ENCODE assay signal across 8 cellular contexts in genomic region chr6:53796451-53796780, GRCh38. TPM values are rescaled to one million over a fixed set of nuclear protein-coding genes. Genes with fewer than 3 reads are reported as not detected.
DNase-seq lines count a peak whose midpoint lies in the region; ATAC-seq and TF ChIP-seq lines count a peak whose summit lies in the region.

No MANE protein-coding gene starts in this region.

- H3K4me3 ChIP-seq in AG10803 (ENCODE audit: low read length), result peak overlapping the region; percentile 89
- peak overlapping the region; percentile 82 for H3K4me3 ChIP-seq in Loucy (ENCODE audit: low read length, poor library complexity, severe bottlenecking)
- H3K4me3 ChIP-seq in colonic mucosa, result peak overlapping the region; percentile 80

- peak overlapping the region; percentile 78 for H3K9ac ChIP-seq in Loucy (ENCODE audit: low read depth, low read length, poor library complexity, severe bottlenecking)
- H3K9ac ChIP-seq in colonic mucosa (ENCODE audit: low read depth in 2 of 2, low read length in 2 of 2), result peak overlapping the region; percentile 79 to 91

- intact Hi-C loops in colonic mucosa (cut with DNase I), result loop anchor here (10.0 kb wide), 1 partner anchor 128 kb away; no protein-coding TSS in a partner anchor

- no peaks in the 10 kb centered on the region for H3F3A ChIP-seq in Loucy (ENCODE audit: low read depth)

- H3K36me3 Mint-ChIP-seq in naive thymus-derived CD8-positive, alpha-beta T cell, result no peaks in the 10 kb centered on the region

- peak overlapping the region; percentile 79 for H3K4me2 ChIP-seq in Loucy (ENCODE audit: low read depth, low read length, poor library complexity, severe bottlenecking)

- H3K9me3 ChIP-seq in Loucy (ENCODE audit: insufficient read depth, low read depth, low read length) (no peaks in the 10 kb centered on the region), colonic mucosa (no peaks in the 10 kb centered on the region)

- peaks cover 0 to 9% (median 3%) of the 10 kb centered on the region in 5 donors for H3K27me3 Mint-ChIP-seq in naive thymus-derived CD8-positive, alpha-beta T cell

- no peak for TF ChIP-seq CTCF in AG10803 (conservative IDR thresholded peaks at IDR 0.05; ENCODE audit: low read length)
- no peak for TF ChIP-seq CTCF in Loucy (conservative IDR thresholded peaks at IDR 0.05; ENCODE audit: low read length)
- TF ChIP-seq CTCF in colonic mucosa (IDR thresholded peaks at IDR 0.05), result no peak

- peaks cover 47% of the 10 kb centered on the region for H3K79me2 ChIP-seq in Loucy (ENCODE audit: insufficient read depth, low read length)

- H3K27ac Mint-ChIP-seq in naive thymus-derived CD8-positive, alpha-beta T cell, result peak overlapping the region in 8 of 10 donors; percentile 25 to 88 (median 57)

- peaks cover 22 to 35% (median 28%) of the 10 kb centered on the region in 4 donors for H3K4me1 Mint-ChIP-seq in naive thymus-derived CD8-positive, alpha-beta T cell

- POLR2A ChIA-PET in naive thymus-derived CD8-positive, alpha-beta T cell (lab: Charles Lee), result no interaction called here

- ATAC-seq in naive thymus-derived CD8-positive, alpha-beta T cell, result no peak
- ATAC-seq in GM21447 (IDR thresholded peaks at IDR 0.05; ENCODE audit: unreplicated experiment) (no peak), GM19467 (IDR thresholded peaks at IDR 0.05; ENCODE audit: unreplicated experiment) (no peak)

- no peaks in the 10 kb centered on the region for H3K9me2 ChIP-seq in Loucy (replicated peaks; ENCODE audit: low read depth, low read length)

- peaks cover 30% of the 10 kb centered on the region for H4K20me1 ChIP-seq in Loucy (ENCODE audit: insufficient read depth, low read length, poor library complexity, severe bottlenecking)

- no peak for DNase-seq in AG10803 (ENCODE audit: low read depth)
- no peak for DNase-seq in colonic mucosa
- no peak for DNase-seq in naive thymus-derived CD8-positive, alpha-beta T cell
- no peak for DNase-seq in stimulated activated naive CD4-positive, alpha-beta T cell (lab: John Stamatoyannopoulos, UW)
- no peak for DNase-seq in EL

- H3K27me3 ChIP-seq in Loucy (ENCODE audit: insufficient read depth, low read length, poor library complexity, severe bottlenecking), result no peaks in the 10 kb centered on the region
- H3K27me3 ChIP-seq in colonic mucosa, result no peaks in the 10 kb centered on the region

- no peaks in the 10 kb centered on the region for H3K36me3 ChIP-seq in Loucy (ENCODE audit: insufficient read depth, low read length)
- H3K36me3 ChIP-seq in colonic mucosa, result no peaks in the 10 kb centered on the region

- peak overlapping the region; percentile 83 to 97 (median 95) for H3K4me3 Mint-ChIP-seq in naive thymus-derived CD8-positive, alpha-beta T cell

- peak overlapping the region; percentile 81 for H3K27ac ChIP-seq in colonic mucosa

- peaks cover 59% of the 10 kb centered on the region for H3K4me1 ChIP-seq in Loucy (ENCODE audit: insufficient read depth, low read length, poor library complexity, severe bottlenecking)
- H3K4me1 ChIP-seq in colonic mucosa, result no peaks in the 10 kb centered on the region

- H2AFZ ChIP-seq in Loucy (ENCODE audit: low read length), result no peak overlapping the region

- peaks cover 0 to 2% (median 0%) of the 10 kb centered on the region in 9 donors for H3K9me3 Mint-ChIP-seq in naive thymus-derived CD8-positive, alpha-beta T cell

RNA-seq across cellular contexts. Expression of gene LRRC1, which starts 1.6 kb away (rescaled TPM):
- 10 to 100 TPM; 49.6 to 72.9 TPM for total RNA-seq in colonic mucosa
- total RNA-seq in naive thymus-derived CD8-positive, alpha-beta T cell, result 1 to 10 TPM; 2.5 to 3.8 TPM
- 1 to 10 TPM in 2 of 3 donors, under 1 TPM in 1; 0.73 to 1.7 (median 1.5) TPM for polyA plus RNA-seq in naive thymus-derived CD8-positive, alpha-beta T cell

Comparison
In these comparisons a context has a peak if more than half of its experiments do, and no peak if none do; other contexts are left out.
1. RNA of gene LRRC1, which starts 1.6 kb away (total RNA-seq): 49.6 to 72.9 TPM in colonic mucosa; 2.5 to 3.8 TPM in naive thymus-derived CD8-positive, alpha-beta T cell; every median in the first group is over 10 times any median in the second.
2. Peak in every context shown above with its lines, with median percentiles within 50 percentile points of each other: H3K4me3 ChIP-seq.